In genomic region chr11:85809191-85809590, GRCh38 we compare ENCODE assay signal across 10 cellular contexts. TPM values are rescaled to one million over a fixed set of nuclear protein-coding genes. Genes with fewer than 3 reads are reported as not detected.
A peak's percentile ranks its signal among the peaks of the same experiment; 100 is the strongest.
DNase-seq lines count a peak whose midpoint lies in the region; ATAC-seq and TF ChIP-seq lines count a peak whose summit lies in the region.
"Had no signal": no experiment of that assay in that cellular context is flagged by ENCODE, and none has a peak within 500 bp of the region (broad histone marks: within the 10 kb centered on the region; RNA-seq: fewer than 3 reads in every experiment).

No MANE protein-coding gene starts in this region.

- H3K36me3 ChIP-seq in smooth muscle cell (ENCODE audit: low read depth) (no peaks in the 10 kb centered on the region), suprapubic skin (no peaks in the 10 kb centered on the region)

- H3F3A ChIP-seq in smooth muscle cell (ENCODE audit: low read depth) = no peaks in the 10 kb centered on the region

- TF ChIP-seq EP300 in suprapubic skin (IDR thresholded peaks at IDR 0.05) = no peak

- no peaks in the 10 kb centered on the region for H3K36me3 Mint-ChIP-seq in activated T-cell treated with anti-CD3 and anti-CD28 coated beads, Interleukin-2, amount 50 U/mL, for 4 hours (ENCODE audit: insufficient read depth)
- peaks cover 18% of the 10 kb centered on the region for H3K36me3 Mint-ChIP-seq in Calu3 (ENCODE audit: insufficient read depth, unreplicated experiment)
- no peaks in the 10 kb centered on the region for H3K36me3 Mint-ChIP-seq in endothelial cell (ENCODE audit: low read depth, unreplicated experiment)
- H3K36me3 Mint-ChIP-seq: stimulated activated memory B cell treated with anti-CD40 and anti-IgM and Interleukin-4, amounts not matched to agents 10 μg/mL and 1 μg/mL and 100 μg/mL, for 72 hours had no signal

- DNase-seq in activated T-cell treated with anti-CD3 and anti-CD28 coated beads, Interleukin-2, amount 50 U/mL, for 1 hour = peak; percentile 45
- no peak for DNase-seq in activated T-cell treated with anti-CD3 and anti-CD28 coated beads, Interleukin-2, amount 50 U/mL, for 48 hours
- peak; percentile 10 for DNase-seq in activated T-cell treated with anti-CD3 and anti-CD28 coated beads, Interleukin-2, amount 50 U/mL, for 4 hours
- no peak for DNase-seq in smooth muscle cell (lab: John Stamatoyannopoulos, UW; ENCODE audit: unreplicated experiment)
- DNase-seq in suprapubic skin (ENCODE audit: low spot score in 2 of 2) = no peak
- no peak for DNase-seq in Calu3
- DNase-seq in endothelial cell (ENCODE audit: low spot score) = no peak
- DNase-seq: cerebellar nuclear complex had no signal

- WGBS in smooth muscle cell (ENCODE audit: low lambda C conversion rate) = 74% methylated on average over 4 of the region's 4 CpGs
- 67% methylated on average over 4 of the region's 4 CpGs for WGBS in suprapubic skin

- TF ChIP-seq CTCF in smooth muscle cell (IDR thresholded peaks at IDR 0.05; ENCODE audit: borderline replicate concordance, insufficient read depth, poor library complexity, severe bottlenecking) (no peak), suprapubic skin (IDR thresholded peaks at IDR 0.05) (no peak), Calu3 (IDR thresholded peaks at IDR 0.05; ENCODE audit: unreplicated experiment) (no peak), endothelial cell (IDR thresholded peaks at IDR 0.05; ENCODE audit: unreplicated experiment) (no peak)

- no peak overlapping the region for H2AFZ ChIP-seq in smooth muscle cell (ENCODE audit: low read depth)

- peak overlapping the region; percentile 96 for H3K4me2 ChIP-seq in smooth muscle cell

- H3K27ac Mint-ChIP-seq in Calu3 (ENCODE audit: unreplicated experiment) (no peak overlapping the region), endothelial cell (ENCODE audit: unreplicated experiment) (no peak overlapping the region)
- H3K27ac Mint-ChIP-seq: stimulated activated memory B cell treated with anti-CD40 and anti-IgM and Interleukin-4, amounts not matched to agents 10 μg/mL and 1 μg/mL and 100 μg/mL, for 72 hours had no signal

- no peak for TF ChIP-seq POLR2A in suprapubic skin (IDR thresholded peaks at IDR 0.05)

- peaks cover 35% of the 10 kb centered on the region for H3K4me1 Mint-ChIP-seq in activated T-cell treated with anti-CD3 and anti-CD28 coated beads, Interleukin-2, amount 50 U/mL, for 4 hours (ENCODE audit: low read depth)
- H3K4me1 Mint-ChIP-seq in Calu3 (ENCODE audit: low read depth, unreplicated experiment) (peaks cover 24% of the 10 kb centered on the region), endothelial cell (ENCODE audit: unreplicated experiment) (peaks cover 13% of the 10 kb centered on the region)

- no peaks in the 10 kb centered on the region for H3K79me2 ChIP-seq in smooth muscle cell (ENCODE audit: low read depth)

- CTCF ChIA-PET in Calu3 (lab: Charles Lee) = interaction anchor here (1.0 to 1.9 kb wide), 3 partner anchors 10 to 46 kb away, joined by 3 to 7 read pairs (median 4); partner anchors contain the start of gene CCDC83

- H3K9ac ChIP-seq in smooth muscle cell (ENCODE audit: low read depth) = no peak overlapping the region

- BruUV-seq in Calu3 (replicated peaks; lab: Mats Ljungman, UMichigan) = no TSS peak

- no peaks in the 10 kb centered on the region for H3K9me3 Mint-ChIP-seq in activated T-cell treated with anti-CD3 and anti-CD28 coated beads, Interleukin-2, amount 50 U/mL, for 4 hours
- no peaks in the 10 kb centered on the region for H3K9me3 Mint-ChIP-seq in Calu3 (ENCODE audit: low read depth, unreplicated experiment)
- H3K9me3 Mint-ChIP-seq in endothelial cell (ENCODE audit: unreplicated experiment) = no peaks in the 10 kb centered on the region
- H3K9me3 Mint-ChIP-seq: stimulated activated memory B cell treated with anti-CD40 and anti-IgM and Interleukin-4, amounts not matched to agents 10 μg/mL and 1 μg/mL and 100 μg/mL, for 72 hours had no signal

- peaks cover 8% of the 10 kb centered on the region for H3K4me1 ChIP-seq in smooth muscle cell (ENCODE audit: low read depth)
- H3K4me1 ChIP-seq in suprapubic skin = peaks cover 27% of the 10 kb centered on the region

- H3K9me3 ChIP-seq in smooth muscle cell (replicated peaks; ENCODE audit: low read depth) (no peaks in the 10 kb centered on the region), suprapubic skin (no peaks in the 10 kb centered on the region)

- H3K4me3 ChIP-seq in smooth muscle cell = no peak overlapping the region
- H3K4me3 ChIP-seq in suprapubic skin = no peak overlapping the region

- no peaks in the 10 kb centered on the region for H4K20me1 ChIP-seq in smooth muscle cell (ENCODE audit: low read depth)

- H3K27me3 Mint-ChIP-seq in activated T-cell treated with anti-CD3 and anti-CD28 coated beads, Interleukin-2, amount 50 U/mL, for 4 hours (ENCODE audit: low read depth) = peaks cover 6% of the 10 kb centered on the region
- H3K27me3 Mint-ChIP-seq in Calu3 (ENCODE audit: unreplicated experiment) (no peaks in the 10 kb centered on the region), endothelial cell (ENCODE audit: unreplicated experiment) (peaks cover 10% of the 10 kb centered on the region)

- peak; percentile 58 for ATAC-seq in HG02885 (IDR thresholded peaks at IDR 0.05; ENCODE audit: poor library complexity, unreplicated experiment)
- no peak for ATAC-seq in activated T-cell treated with anti-CD3 and anti-CD28 coated beads, Interleukin-2, amount 50 U/mL, for 4 hours
- ATAC-seq: stimulated activated memory B cell treated with anti-CD40 and anti-IgM and Interleukin-4, amounts not matched to agents 10 μg/mL and 1 μg/mL and 100 μg/mL, for 72 hours had no signal

- peak overlapping the region; percentile 85 for H3K4me3 Mint-ChIP-seq in activated T-cell treated with anti-CD3 and anti-CD28 coated beads, Interleukin-2, amount 50 U/mL, for 4 hours
- no peak overlapping the region for H3K4me3 Mint-ChIP-seq in Calu3 (ENCODE audit: low read depth, unreplicated experiment)
- H3K4me3 Mint-ChIP-seq in endothelial cell (ENCODE audit: unreplicated experiment) = no peak overlapping the region

- intact Hi-C loops in Calu3 (cut with micrococcal nuclease; ENCODE audit: unreplicated experiment) = no loop called here

- H3K27me3 ChIP-seq in smooth muscle cell (ENCODE audit: low read depth) (peaks cover 7% of the 10 kb centered on the region), suprapubic skin (no peaks in the 10 kb centered on the region)

- H3K27ac ChIP-seq in smooth muscle cell (ENCODE audit: low read depth) (no peak overlapping the region), suprapubic skin (no peak overlapping the region)

RNA-seq across cellular contexts. Expression of gene SYTL2, which starts 1.8 kb away (rescaled TPM):
- total RNA-seq in activated T-cell treated with anti-CD3 and anti-CD28 coated beads, Interleukin-2, amount 50 U/mL, for 4 hours = 1 to 10 TPM; 2.7 to 5.8 (median 2.7) TPM
- total RNA-seq in smooth muscle cell (50.7 and 73.0 TPM in 2 replicates), suprapubic skin (10 to 100 TPM; 11.6 to 18.6 (median 14.5) TPM), Calu3 (2022) (10.6 and 19.1 TPM in 2 replicates), endothelial cell (ENCODE audit: unreplicated experiment) (4.0 TPM)
- polyA plus RNA-seq in smooth muscle cell = 7.2 and 10.4 TPM in 2 replicates

RNA-seq across cellular contexts. Expression of gene CCDC83, which starts 46.0 kb away (rescaled TPM):
- total RNA-seq in activated T-cell treated with anti-CD3 and anti-CD28 coated beads, Interleukin-2, amount 50 U/mL, for 4 hours = not detected
- not detected in 2 replicates for total RNA-seq in smooth muscle cell
- polyA plus RNA-seq in smooth muscle cell = 0.28 TPM in 1 of 2 replicates, not detected in the other
- not detected for total RNA-seq in suprapubic skin
- total RNA-seq in Calu3 (2022) = not detected in 2 replicates
- not detected for total RNA-seq in endothelial cell (ENCODE audit: unreplicated experiment)

Comparison
In these comparisons a context has a peak if more than half of its experiments do, and no peak if none do; other contexts are left out.
1. DNase-seq: peak in activated T-cell treated with anti-CD3 and anti-CD28 coated beads, Interleukin-2, amount 50 U/mL, for 1 hour (single experiment) and activated T-cell treated with anti-CD3 and anti-CD28 coated beads, Interleukin-2, amount 50 U/mL, for 4 hours (single experiment); none in activated T-cell treated with anti-CD3 and anti-CD28 coated beads, Interleukin-2, amount 50 U/mL, for 48 hours (0 of 2), smooth muscle cell (single experiment), suprapubic skin (0 of 2), Calu3 (single experiment) and endothelial cell (single experiment).